ENCODE assay signal across 30 cellular contexts in the genomic region with DNA sequence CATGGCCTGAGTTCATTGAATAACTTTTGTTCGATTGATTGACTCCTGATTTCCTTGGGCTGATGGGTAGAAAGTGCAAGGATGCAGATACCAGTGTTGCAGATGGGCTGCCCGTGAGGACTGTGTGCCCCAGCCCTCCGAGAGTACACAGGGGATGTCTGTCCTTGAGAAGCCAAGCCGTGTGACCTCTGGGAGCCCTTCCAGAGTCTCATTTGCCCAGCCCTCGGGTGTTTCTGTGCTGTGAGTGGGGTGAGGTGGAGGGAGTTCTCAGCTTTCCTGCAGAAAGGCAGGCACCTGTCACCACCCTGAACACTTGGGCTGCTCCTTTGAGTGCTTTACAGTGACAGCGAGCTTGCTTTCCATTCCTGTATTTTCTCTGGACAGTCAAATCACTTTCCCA.
"Had no signal": no experiment of that assay in that cellular context is flagged by ENCODE, and none has a peak within 500 bp of the region (broad histone marks: within the 10 kb centered on the region; RNA-seq: fewer than 3 reads in every experiment).

No MANE protein-coding gene starts in this region.

- H3K36me3 Mint-ChIP-seq: activated naive CD8-positive, alpha-beta T cell treated with anti-CD3 and anti-CD28 coated beads for 36 hours had no signal

- DNase-seq: activated CD4-positive, alpha-beta T cell treated with anti-CD3 and anti-CD28 coated beads, Interleukin-2, amount 10 ng/mL, durations not matched to agents 24 days and 14 days; activated CD4-positive, alpha-beta T cell treated with anti-CD3 and anti-CD28 coated beads, Interleukin-2, amount 50 U/mL, for 4 hours; activated CD8-positive, alpha-beta T cell treated with anti-CD3 and anti-CD28 coated beads for 36 hours; activated effector memory CD4-positive, alpha-beta T cell treated with anti-CD3 and anti-CD28 coated beads, Interleukin-2, amount 50 U/mL, for 16 hours; activated naive CD4-positive, alpha-beta T cell; activated naive CD4-positive, alpha-beta T cell treated with anti-CD3 and anti-CD28 coated beads, Interleukin-2, amount 50 U/mL, for 16 hours; activated naive CD8-positive, alpha-beta T cell treated with anti-CD3 and anti-CD28 coated beads for 36 hours; activated T-cell treated with anti-CD3 and anti-CD28 coated beads, Interleukin-2, amount 50 U/mL, for 1 hour; activated T-cell treated with anti-CD3 and anti-CD28 coated beads, Interleukin-2, amount 50 U/mL, for 72 hours; amniotic stem cell; aorta; brain microvascular endothelial cell; NCI-H1436; NCI-H1694; NCI-H1930; NCI-H2081 treated with DMSO at 0.1 percent for 48 hours; NCI-H226; NCI-H446 treated with DMSO at 0.1 percent for 48 hours; NCI-H524; NCI-H82; NK-92 treated with Interleukin-12 subunit alpha and Interleukin-12 subunit beta, amount 100 ng/mL, for 24 hours; PC-3; Peyer's patch; RPMI8226; SW 1271; T-helper 1 cell; T1000 had no signal

- H3K4me3 ChIP-seq: K562, Peyer's patch had no signal

- H3K4me1 ChIP-seq: Peyer's patch had no signal

- H3K27ac ChIP-seq: brain microvascular endothelial cell, Peyer's patch had no signal

- ATAC-seq: activated CD8-positive, alpha-beta T cell treated with anti-CD3 and anti-CD28 coated beads for 36 hours; activated T-cell treated with anti-CD3 and anti-CD28 coated beads, Interleukin-2, amount 50 U/mL, for 72 hours; activated T-helper 17 cell treated with anti-CD3 and anti-CD28 coated beads, Interleukin-2, amount 50 U/mL, for 72 hours; K562; PC-3 had no signal

- H3K9me3 ChIP-seq: Peyer's patch had no signal

- H3K27me3 ChIP-seq: brain microvascular endothelial cell, Peyer's patch had no signal

- H3K27ac Mint-ChIP-seq: activated CD4-positive, alpha-beta T cell treated with anti-CD3 and anti-CD28 coated beads, Interleukin-2, amount 10 ng/mL, durations not matched to agents 24 days and 14 days; activated CD8-positive, alpha-beta T cell treated with anti-CD3 and anti-CD28 coated beads for 36 hours; activated naive CD8-positive, alpha-beta T cell treated with anti-CD3 and anti-CD28 coated beads for 36 hours; activated T-cell treated with anti-CD3 and anti-CD28 coated beads, Interleukin-2, amount 50 U/mL, for 72 hours; activated T-helper 17 cell treated with anti-CD3 and anti-CD28 coated beads, Interleukin-2, amount 50 U/mL, for 72 hours had no signal

- H3K4me3 Mint-ChIP-seq: activated CD4-positive, alpha-beta T cell treated with anti-CD3 and anti-CD28 coated beads, Interleukin-2, amount 10 ng/mL, durations not matched to agents 24 days and 14 days; activated CD8-positive, alpha-beta T cell treated with anti-CD3 and anti-CD28 coated beads for 36 hours; activated naive CD8-positive, alpha-beta T cell treated with anti-CD3 and anti-CD28 coated beads for 36 hours; activated T-cell treated with anti-CD3 and anti-CD28 coated beads, Interleukin-2, amount 50 U/mL, for 72 hours; activated T-helper 17 cell treated with anti-CD3 and anti-CD28 coated beads, Interleukin-2, amount 50 U/mL, for 72 hours; central memory CD8-positive, alpha-beta T cell had no signal

- H3K36me3 ChIP-seq: brain microvascular endothelial cell, Peyer's patch had no signal

- H3K27me3 Mint-ChIP-seq: activated CD8-positive, alpha-beta T cell treated with anti-CD3 and anti-CD28 coated beads for 36 hours; activated naive CD8-positive, alpha-beta T cell treated with anti-CD3 and anti-CD28 coated beads for 36 hours; activated T-helper 17 cell treated with anti-CD3 and anti-CD28 coated beads, Interleukin-2, amount 50 U/mL, for 72 hours had no signal
